Comparison of ENCODE assay signal across 2 cellular contexts in the genomic region with DNA sequence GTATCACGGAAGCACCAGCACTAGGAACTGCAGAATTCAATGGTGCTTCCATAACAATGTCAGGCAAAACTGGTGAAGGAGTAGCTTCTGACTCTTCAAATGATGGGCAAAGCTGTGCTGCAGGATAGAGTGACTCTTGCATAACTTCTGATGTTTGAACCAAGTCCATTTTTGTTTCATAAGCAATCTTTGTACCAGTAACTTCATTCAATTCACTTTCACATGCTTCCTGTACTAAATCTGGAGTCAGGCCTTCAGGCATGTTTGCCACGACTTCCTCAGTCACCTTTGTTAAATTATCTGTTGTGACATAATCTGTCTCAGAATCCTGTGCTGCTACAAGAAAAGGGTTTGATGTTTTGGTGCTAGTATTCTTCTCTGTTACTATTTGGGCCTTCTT.
TF ChIP-seq lines count a peak whose summit lies in the region.

No MANE protein-coding gene starts in this region.

TF ChIP-seq in GM12878, 131 proteins besides CTCF, POLR2A, EP300 and RAD21:
- TF ChIP-seq BHLHE40 (IDR thresholded peaks at IDR 0.05; ENCODE audit: borderline replicate concordance in 1 of 2, low read depth in 2 of 2, low read length in 1 of 2) (no peak), DPF2 (IDR thresholded peaks at IDR 0.05) (no peak), BCL11A (IDR thresholded peaks at IDR 0.05; ENCODE audit: low read depth, low read length) (no peak), PML (IDR thresholded peaks at IDR 0.05; ENCODE audit: low read length) (no peak), SRF (IDR thresholded peaks at IDR 0.05; ENCODE audit: low read depth in 2 of 2, low read length in 2 of 2) (no peak), YBX1 (IDR thresholded peaks at IDR 0.05) (no peak), BMI1 (IDR thresholded peaks at IDR 0.05; ENCODE audit: borderline replicate concordance) (no peak), STAT3 (IDR thresholded peaks at IDR 0.05; ENCODE audit: low read depth, low read length) (no peak), SREBF2 (IDR thresholded peaks at IDR 0.05; ENCODE audit: low read length) (no peak), ZNF384 (IDR thresholded peaks at IDR 0.05; ENCODE audit: borderline replicate concordance, low read depth, low read length) (no peak), POLR2AphosphoS5 (IDR thresholded peaks at IDR 0.05; ENCODE audit: low read length) (no peak), PAX5 (IDR thresholded peaks at IDR 0.05; ENCODE audit: borderline replicate concordance, low read depth, low read length) (no peak), NFIC (IDR thresholded peaks at IDR 0.05; ENCODE audit: low read depth, low read length) (no peak), ZSCAN29 (IDR thresholded peaks at IDR 0.05) (no peak), HCFC1 (IDR thresholded peaks at IDR 0.05; ENCODE audit: low read length) (no peak), SMARCA5 (IDR thresholded peaks at IDR 0.05) (no peak), ASH2L (IDR thresholded peaks at IDR 0.05; ENCODE audit: borderline replicate concordance, low read depth) (no peak)
- TF ChIP-seq, protein P1, sequence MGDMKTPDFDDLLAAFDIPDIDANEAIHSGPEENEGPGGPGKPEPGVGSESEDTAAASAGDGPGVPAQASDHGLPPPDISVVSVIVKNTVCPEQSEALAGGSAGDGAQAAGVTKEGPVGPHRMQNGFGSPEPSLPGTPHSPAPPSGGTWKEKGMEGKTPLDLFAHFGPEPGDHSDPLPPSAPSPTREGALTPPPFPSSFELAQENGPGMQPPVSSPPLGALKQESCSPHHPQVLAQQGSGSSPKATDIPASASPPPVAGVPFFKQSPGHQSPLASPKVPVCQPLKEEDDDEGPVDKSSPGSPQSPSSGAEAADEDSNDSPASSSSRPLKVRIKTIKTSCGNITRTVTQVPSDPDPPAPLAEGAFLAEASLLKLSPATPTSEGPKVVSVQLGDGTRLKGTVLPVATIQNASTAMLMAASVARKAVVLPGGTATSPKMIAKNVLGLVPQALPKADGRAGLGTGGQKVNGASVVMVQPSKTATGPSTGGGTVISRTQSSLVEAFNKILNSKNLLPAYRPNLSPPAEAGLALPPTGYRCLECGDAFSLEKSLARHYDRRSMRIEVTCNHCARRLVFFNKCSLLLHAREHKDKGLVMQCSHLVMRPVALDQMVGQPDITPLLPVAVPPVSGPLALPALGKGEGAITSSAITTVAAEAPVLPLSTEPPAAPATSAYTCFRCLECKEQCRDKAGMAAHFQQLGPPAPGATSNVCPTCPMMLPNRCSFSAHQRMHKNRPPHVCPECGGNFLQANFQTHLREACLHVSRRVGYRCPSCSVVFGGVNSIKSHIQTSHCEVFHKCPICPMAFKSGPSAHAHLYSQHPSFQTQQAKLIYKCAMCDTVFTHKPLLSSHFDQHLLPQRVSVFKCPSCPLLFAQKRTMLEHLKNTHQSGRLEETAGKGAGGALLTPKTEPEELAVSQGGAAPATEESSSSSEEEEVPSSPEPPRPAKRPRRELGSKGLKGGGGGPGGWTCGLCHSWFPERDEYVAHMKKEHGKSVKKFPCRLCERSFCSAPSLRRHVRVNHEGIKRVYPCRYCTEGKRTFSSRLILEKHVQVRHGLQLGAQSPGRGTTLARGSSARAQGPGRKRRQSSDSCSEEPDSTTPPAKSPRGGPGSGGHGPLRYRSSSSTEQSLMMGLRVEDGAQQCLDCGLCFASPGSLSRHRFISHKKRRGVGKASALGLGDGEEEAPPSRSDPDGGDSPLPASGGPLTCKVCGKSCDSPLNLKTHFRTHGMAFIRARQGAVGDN (IDR thresholded peaks at IDR 0.05), result no peak
- TF ChIP-seq, protein P2, sequence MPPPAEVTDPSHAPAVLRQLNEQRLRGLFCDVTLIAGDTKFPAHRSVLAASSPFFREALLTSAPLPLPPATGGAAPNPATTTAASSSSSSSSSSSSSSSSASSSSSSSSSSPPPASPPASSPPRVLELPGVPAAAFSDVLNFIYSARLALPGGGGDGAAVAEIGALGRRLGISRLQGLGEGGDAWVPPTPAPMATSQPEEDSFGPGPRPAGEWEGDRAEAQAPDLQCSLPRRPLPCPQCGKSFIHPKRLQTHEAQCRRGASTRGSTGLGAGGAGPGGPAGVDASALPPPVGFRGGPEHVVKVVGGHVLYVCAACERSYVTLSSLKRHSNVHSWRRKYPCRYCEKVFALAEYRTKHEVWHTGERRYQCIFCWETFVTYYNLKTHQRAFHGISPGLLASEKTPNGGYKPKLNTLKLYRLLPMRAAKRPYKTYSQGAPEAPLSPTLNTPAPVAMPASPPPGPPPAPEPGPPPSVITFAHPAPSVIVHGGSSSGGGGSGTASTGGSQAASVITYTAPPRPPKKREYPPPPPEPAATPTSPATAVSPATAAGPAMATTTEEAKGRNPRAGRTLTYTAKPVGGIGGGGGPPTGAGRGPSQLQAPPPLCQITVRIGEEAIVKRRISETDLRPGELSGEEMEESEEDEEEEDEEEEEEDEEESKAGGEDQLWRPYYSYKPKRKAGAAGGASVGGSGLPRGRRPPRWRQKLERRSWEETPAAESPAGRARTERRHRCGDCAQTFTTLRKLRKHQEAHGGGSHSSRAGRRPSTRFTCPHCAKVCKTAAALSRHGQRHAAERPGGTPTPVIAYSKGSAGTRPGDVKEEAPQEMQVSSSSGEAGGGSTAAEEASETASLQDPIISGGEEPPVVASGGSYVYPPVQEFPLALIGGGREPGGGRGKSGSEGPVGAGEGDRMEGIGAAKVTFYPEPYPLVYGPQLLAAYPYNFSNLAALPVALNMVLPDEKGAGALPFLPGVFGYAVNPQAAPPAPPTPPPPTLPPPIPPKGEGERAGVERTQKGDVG (CRISPR knock-in tag; IDR thresholded peaks at IDR 0.05), result no peak
- TF ChIP-seq, protein P3, sequence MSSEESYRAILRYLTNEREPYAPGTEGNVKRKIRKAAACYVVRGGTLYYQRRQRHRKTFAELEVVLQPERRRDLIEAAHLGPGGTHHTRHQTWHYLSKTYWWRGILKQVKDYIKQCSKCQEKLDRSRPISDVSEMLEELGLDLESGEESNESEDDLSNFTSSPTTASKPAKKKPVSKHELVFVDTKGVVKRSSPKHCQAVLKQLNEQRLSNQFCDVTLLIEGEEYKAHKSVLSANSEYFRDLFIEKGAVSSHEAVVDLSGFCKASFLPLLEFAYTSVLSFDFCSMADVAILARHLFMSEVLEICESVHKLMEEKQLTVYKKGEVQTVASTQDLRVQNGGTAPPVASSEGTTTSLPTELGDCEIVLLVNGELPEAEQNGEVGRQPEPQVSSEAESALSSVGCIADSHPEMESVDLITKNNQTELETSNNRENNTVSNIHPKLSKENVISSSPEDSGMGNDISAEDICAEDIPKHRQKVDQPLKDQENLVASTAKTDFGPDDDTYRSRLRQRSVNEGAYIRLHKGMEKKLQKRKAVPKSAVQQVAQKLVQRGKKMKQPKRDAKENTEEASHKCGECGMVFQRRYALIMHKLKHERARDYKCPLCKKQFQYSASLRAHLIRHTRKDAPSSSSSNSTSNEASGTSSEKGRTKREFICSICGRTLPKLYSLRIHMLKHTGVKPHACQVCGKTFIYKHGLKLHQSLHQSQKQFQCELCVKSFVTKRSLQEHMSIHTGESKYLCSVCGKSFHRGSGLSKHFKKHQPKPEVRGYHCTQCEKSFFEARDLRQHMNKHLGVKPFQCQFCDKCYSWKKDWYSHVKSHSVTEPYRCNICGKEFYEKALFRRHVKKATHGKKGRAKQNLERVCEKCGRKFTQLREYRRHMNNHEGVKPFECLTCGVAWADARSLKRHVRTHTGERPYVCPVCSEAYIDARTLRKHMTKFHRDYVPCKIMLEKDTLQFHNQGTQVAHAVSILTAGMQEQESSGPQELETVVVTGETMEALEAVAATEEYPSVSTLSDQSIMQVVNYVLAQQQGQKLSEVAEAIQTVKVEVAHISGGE (CRISPR knock-in tag; IDR thresholded peaks at IDR 0.05), result no peak

TF ChIP-seq in HepG2, 621 proteins besides CTCF, POLR2A, EP300 and RAD21 (continues in another document):
- TF ChIP-seq KMT2B (CRISPR knock-in tag; IDR thresholded peaks at IDR 0.05) (peak; percentile 43; the same call in 1 of the 2 replicates), KLF15 (CRISPR knock-in tag; IDR thresholded peaks at IDR 0.05; ENCODE audit: borderline replicate concordance) (no peak), REPIN1 (CRISPR knock-in tag; IDR thresholded peaks at IDR 0.05; ENCODE audit: borderline replicate concordance, low read depth) (peak; percentile 65; the same call in 1 of the 2 replicates), ZMYM4 (CRISPR knock-in tag; IDR thresholded peaks at IDR 0.05) (peak; percentile 67), CEBPB (IDR thresholded peaks at IDR 0.05; ENCODE audit: borderline replicate concordance, low read depth, low read length) (peak; percentile 96), SOX13 (IDR thresholded peaks at IDR 0.05) (no peak), SOX13 (CRISPR knock-in tag; conservative IDR thresholded peaks at IDR 0.05 in 1 of 2, IDR thresholded peaks at IDR 0.05 in 1 of 2) (peak in 1 of 2 experiments; percentile 77; a peak in 2 of 4 replicates), POLR2G (IDR thresholded peaks at IDR 0.05; ENCODE audit: low read depth, low read length) (no peak), TRIM24 (CRISPR knock-in tag; IDR thresholded peaks at IDR 0.05) (peak; percentile 92), ZNF644 (CRISPR knock-in tag; IDR thresholded peaks at IDR 0.05; ENCODE audit: low read depth) (peak; percentile 87), SMC3 (IDR thresholded peaks at IDR 0.05; ENCODE audit: low read length) (no peak), KLF16 (CRISPR knock-in tag; IDR thresholded peaks at IDR 0.05) (0 out of 4 replicates have a peak, but pooled peaks of 1 of the 2 experiments have one; percentile 50), ISL2 (CRISPR knock-in tag; IDR thresholded peaks at IDR 0.05) (0 out of 2 replicates have a peak, but pooled peaks have one; percentile 33), GATAD1 (CRISPR knock-in tag; IDR thresholded peaks at IDR 0.05) (0 out of 2 replicates have a peak, but pooled peaks have one; percentile 31), HNRNPL (IDR thresholded peaks at IDR 0.05; ENCODE audit: low read depth, low read length) (no peak), SOX6 (IDR thresholded peaks at IDR 0.05) (no peak), SOX6 (CRISPR knock-in tag; IDR thresholded peaks at IDR 0.05) (peak; percentile 80), HOXA7 (CRISPR knock-in tag; IDR thresholded peaks at IDR 0.05) (no peak), FOXO1 (CRISPR knock-in tag; IDR thresholded peaks at IDR 0.05) (peak; percentile 30; the same call in 1 of the 2 replicates), NKX3-1 (CRISPR knock-in tag; IDR thresholded peaks at IDR 0.05) (0 out of 2 replicates have a peak, but pooled peaks have one; percentile 21), ELF4 (CRISPR knock-in tag; IDR thresholded peaks at IDR 0.05; ENCODE audit: borderline replicate concordance) (no peak; the same call in 1 of the 2 replicates), RXRB (CRISPR knock-in tag; IDR thresholded peaks at IDR 0.05; ENCODE audit: borderline replicate concordance) (peak; percentile 85), THAP11 (CRISPR knock-in tag; IDR thresholded peaks at IDR 0.05) (peak; percentile 35; the same call in 1 of the 2 replicates), EZH2 (conservative IDR thresholded peaks at IDR 0.05; ENCODE audit: low read depth, low read length) (no peak), NCOA2 (CRISPR knock-in tag; IDR thresholded peaks at IDR 0.05) (peak; percentile 43), PAWR (CRISPR knock-in tag; IDR thresholded peaks at IDR 0.05; ENCODE audit: borderline replicate concordance) (no peak), ZNF292 (CRISPR knock-in tag; IDR thresholded peaks at IDR 0.05; ENCODE audit: borderline replicate concordance, low read depth) (peak; percentile 73), RARG (CRISPR knock-in tag; IDR thresholded peaks at IDR 0.05; ENCODE audit: low read depth) (no peak), GPN1 (CRISPR knock-in tag; IDR thresholded peaks at IDR 0.05; ENCODE audit: borderline replicate concordance) (no peak), POGZ (CRISPR knock-in tag; IDR thresholded peaks at IDR 0.05) (0 out of 2 replicates have a peak, but pooled peaks have one; percentile 35), ATF1 (CRISPR knock-in tag; IDR thresholded peaks at IDR 0.05) (no peak), HNF4A (CRISPR knock-in tag; IDR thresholded peaks at IDR 0.05) (peak; percentile 93)
- TF ChIP-seq, protein P4, sequence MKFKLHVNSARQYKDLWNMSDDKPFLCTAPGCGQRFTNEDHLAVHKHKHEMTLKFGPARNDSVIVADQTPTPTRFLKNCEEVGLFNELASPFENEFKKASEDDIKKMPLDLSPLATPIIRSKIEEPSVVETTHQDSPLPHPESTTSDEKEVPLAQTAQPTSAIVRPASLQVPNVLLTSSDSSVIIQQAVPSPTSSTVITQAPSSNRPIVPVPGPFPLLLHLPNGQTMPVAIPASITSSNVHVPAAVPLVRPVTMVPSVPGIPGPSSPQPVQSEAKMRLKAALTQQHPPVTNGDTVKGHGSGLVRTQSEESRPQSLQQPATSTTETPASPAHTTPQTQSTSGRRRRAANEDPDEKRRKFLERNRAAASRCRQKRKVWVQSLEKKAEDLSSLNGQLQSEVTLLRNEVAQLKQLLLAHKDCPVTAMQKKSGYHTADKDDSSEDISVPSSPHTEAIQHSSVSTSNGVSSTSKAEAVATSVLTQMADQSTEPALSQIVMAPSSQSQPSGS (CRISPR knock-in tag; IDR thresholded peaks at IDR 0.05), result peak; percentile 48; the same call in 1 of the 2 replicates
- TF ChIP-seq, protein P5, sequence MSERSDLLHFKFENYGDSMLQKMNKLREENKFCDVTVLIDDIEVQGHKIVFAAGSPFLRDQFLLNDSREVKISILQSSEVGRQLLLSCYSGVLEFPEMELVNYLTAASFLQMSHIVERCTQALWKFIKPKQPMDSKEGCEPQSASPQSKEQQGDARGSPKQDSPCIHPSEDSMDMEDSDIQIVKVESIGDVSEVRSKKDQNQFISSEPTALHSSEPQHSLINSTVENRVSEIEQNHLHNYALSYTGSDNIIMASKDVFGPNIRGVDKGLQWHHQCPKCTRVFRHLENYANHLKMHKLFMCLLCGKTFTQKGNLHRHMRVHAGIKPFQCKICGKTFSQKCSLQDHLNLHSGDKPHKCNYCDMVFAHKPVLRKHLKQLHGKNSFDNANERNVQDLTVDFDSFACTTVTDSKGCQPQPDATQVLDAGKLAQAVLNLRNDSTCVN (CRISPR knock-in tag; IDR thresholded peaks at IDR 0.05; ENCODE audit: borderline replicate concordance), result no peak
- TF ChIP-seq, protein P6, sequence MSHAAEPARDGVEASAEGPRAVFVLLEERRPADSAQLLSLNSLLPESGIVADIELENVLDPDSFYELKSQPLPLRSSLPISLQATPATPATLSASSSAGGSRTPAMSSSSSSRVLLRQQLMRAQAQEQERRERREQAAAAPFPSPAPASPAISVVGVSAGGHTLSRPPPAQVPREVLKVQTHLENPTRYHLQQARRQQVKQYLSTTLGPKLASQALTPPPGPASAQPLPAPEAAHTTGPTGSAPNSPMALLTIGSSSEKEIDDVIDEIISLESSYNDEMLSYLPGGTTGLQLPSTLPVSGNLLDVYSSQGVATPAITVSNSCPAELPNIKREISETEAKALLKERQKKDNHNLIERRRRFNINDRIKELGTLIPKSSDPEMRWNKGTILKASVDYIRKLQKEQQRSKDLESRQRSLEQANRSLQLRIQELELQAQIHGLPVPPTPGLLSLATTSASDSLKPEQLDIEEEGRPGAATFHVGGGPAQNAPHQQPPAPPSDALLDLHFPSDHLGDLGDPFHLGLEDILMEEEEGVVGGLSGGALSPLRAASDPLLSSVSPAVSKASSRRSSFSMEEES (CRISPR knock-in tag; IDR thresholded peaks at IDR 0.05), result peak; percentile 33; the same call in 1 of the 2 replicates
- TF ChIP-seq, protein P7, sequence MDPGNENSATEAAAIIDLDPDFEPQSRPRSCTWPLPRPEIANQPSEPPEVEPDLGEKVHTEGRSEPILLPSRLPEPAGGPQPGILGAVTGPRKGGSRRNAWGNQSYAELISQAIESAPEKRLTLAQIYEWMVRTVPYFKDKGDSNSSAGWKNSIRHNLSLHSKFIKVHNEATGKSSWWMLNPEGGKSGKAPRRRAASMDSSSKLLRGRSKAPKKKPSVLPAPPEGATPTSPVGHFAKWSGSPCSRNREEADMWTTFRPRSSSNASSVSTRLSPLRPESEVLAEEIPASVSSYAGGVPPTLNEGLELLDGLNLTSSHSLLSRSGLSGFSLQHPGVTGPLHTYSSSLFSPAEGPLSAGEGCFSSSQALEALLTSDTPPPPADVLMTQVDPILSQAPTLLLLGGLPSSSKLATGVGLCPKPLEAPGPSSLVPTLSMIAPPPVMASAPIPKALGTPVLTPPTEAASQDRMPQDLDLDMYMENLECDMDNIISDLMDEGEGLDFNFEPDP (CRISPR knock-in tag; conservative IDR thresholded peaks at IDR 0.05), result no peak
